4 cellular contexts compared by ENCODE assay signal in the genomic region with DNA sequence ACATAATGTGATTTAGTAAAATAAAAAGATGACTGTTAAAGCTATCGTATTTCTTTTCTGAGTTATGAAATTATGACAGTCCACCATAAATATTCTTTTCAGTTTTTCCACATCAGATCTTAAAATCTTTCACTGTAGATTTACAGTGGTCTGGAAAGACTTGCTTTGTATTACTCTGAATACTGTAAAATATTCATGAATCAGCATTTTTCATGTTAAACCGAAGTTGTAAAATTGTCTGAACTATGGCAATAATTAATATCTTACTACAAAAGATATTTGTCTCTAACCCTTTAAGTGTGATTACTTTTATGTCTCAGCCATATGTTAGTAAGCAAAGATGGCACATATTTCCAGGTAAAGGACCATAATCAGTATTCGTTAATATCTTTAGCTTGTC.
TF ChIP-seq lines count a peak whose summit lies in the region.

No MANE protein-coding gene starts in this region.

TF ChIP-seq in A549, 52 proteins besides CTCF, POLR2A, EP300 and RAD21:
- TF ChIP-seq SREBF2 (IDR thresholded peaks at IDR 0.05) = no peak
- no peak for TF ChIP-seq BHLHE40 (IDR thresholded peaks at IDR 0.05; ENCODE audit: low read depth, low read length)
- TF ChIP-seq HOXB13 (CRISPR knock-in tag; IDR thresholded peaks at IDR 0.05; ENCODE audit: low read depth) = no peak
- peak; percentile 92 for TF ChIP-seq MAFK (IDR thresholded peaks at IDR 0.05; ENCODE audit: partially characterized antibody)
- no peak for TF ChIP-seq ZFP36 (IDR thresholded peaks at IDR 0.05; ENCODE audit: borderline replicate concordance, partially characterized antibody)
- TF ChIP-seq, protein P1, sequence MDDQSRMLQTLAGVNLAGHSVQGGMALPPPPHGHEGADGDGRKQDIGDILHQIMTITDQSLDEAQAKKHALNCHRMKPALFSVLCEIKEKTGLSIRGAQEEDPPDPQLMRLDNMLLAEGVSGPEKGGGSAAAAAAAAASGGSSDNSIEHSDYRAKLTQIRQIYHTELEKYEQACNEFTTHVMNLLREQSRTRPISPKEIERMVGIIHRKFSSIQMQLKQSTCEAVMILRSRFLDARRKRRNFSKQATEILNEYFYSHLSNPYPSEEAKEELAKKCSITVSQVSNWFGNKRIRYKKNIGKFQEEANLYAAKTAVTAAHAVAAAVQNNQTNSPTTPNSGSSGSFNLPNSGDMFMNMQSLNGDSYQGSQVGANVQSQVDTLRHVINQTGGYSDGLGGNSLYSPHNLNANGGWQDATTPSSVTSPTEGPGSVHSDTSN (IDR thresholded peaks at IDR 0.05) = no peak

TF ChIP-seq in IMR-90, 13 proteins besides CTCF, POLR2A, EP300 and RAD21:
- TF ChIP-seq CEBPB (IDR thresholded peaks at IDR 0.05; ENCODE audit: low read depth, low read length) (no peak), MAFK (IDR thresholded peaks at IDR 0.05; ENCODE audit: low read depth, low read length) (peak; percentile 96), CHD1 (IDR thresholded peaks at IDR 0.05; ENCODE audit: low read depth, low read length) (no peak)

TF ChIP-seq in K562, 482 proteins besides CTCF, POLR2A, EP300 and RAD21 (continues in another document):
- TF ChIP-seq, protein P2, sequence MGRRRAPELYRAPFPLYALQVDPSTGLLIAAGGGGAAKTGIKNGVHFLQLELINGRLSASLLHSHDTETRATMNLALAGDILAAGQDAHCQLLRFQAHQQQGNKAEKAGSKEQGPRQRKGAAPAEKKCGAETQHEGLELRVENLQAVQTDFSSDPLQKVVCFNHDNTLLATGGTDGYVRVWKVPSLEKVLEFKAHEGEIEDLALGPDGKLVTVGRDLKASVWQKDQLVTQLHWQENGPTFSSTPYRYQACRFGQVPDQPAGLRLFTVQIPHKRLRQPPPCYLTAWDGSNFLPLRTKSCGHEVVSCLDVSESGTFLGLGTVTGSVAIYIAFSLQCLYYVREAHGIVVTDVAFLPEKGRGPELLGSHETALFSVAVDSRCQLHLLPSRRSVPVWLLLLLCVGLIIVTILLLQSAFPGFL (CRISPR knock-in tag; IDR thresholded peaks at IDR 0.05) = no peak
- no peak for TF ChIP-seq ZNF263 (CRISPR knock-in tag; IDR thresholded peaks at IDR 0.05; ENCODE audit: borderline replicate concordance)
- TF ChIP-seq, protein P3, sequence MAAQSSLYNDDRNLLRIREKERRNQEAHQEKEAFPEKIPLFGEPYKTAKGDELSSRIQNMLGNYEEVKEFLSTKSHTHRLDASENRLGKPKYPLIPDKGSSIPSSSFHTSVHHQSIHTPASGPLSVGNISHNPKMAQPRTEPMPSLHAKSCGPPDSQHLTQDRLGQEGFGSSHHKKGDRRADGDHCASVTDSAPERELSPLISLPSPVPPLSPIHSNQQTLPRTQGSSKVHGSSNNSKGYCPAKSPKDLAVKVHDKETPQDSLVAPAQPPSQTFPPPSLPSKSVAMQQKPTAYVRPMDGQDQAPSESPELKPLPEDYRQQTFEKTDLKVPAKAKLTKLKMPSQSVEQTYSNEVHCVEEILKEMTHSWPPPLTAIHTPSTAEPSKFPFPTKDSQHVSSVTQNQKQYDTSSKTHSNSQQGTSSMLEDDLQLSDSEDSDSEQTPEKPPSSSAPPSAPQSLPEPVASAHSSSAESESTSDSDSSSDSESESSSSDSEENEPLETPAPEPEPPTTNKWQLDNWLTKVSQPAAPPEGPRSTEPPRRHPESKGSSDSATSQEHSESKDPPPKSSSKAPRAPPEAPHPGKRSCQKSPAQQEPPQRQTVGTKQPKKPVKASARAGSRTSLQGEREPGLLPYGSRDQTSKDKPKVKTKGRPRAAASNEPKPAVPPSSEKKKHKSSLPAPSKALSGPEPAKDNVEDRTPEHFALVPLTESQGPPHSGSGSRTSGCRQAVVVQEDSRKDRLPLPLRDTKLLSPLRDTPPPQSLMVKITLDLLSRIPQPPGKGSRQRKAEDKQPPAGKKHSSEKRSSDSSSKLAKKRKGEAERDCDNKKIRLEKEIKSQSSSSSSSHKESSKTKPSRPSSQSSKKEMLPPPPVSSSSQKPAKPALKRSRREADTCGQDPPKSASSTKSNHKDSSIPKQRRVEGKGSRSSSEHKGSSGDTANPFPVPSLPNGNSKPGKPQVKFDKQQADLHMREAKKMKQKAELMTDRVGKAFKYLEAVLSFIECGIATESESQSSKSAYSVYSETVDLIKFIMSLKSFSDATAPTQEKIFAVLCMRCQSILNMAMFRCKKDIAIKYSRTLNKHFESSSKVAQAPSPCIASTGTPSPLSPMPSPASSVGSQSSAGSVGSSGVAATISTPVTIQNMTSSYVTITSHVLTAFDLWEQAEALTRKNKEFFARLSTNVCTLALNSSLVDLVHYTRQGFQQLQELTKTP (IDR thresholded peaks at IDR 0.05; ENCODE audit: low read depth in 1 of 2, partially characterized antibody in 2 of 2) = no peak
- TF ChIP-seq ZNF174 (CRISPR knock-in tag; IDR thresholded peaks at IDR 0.05) = no peak
- no peak for TF ChIP-seq GATAD2A (IDR thresholded peaks at IDR 0.05)
- TF ChIP-seq ZNF140 (CRISPR knock-in tag; IDR thresholded peaks at IDR 0.05) = no peak
- TF ChIP-seq C11orf30 (IDR thresholded peaks at IDR 0.05; ENCODE audit: low read depth) = peak; percentile 71
- no peak for TF ChIP-seq PHF20 (IDR thresholded peaks at IDR 0.05; ENCODE audit: partially characterized antibody)
- no peak for TF ChIP-seq RBM25 (IDR thresholded peaks at IDR 0.05; ENCODE audit: low read depth, low read length, severe bottlenecking)
- TF ChIP-seq, protein P4, sequence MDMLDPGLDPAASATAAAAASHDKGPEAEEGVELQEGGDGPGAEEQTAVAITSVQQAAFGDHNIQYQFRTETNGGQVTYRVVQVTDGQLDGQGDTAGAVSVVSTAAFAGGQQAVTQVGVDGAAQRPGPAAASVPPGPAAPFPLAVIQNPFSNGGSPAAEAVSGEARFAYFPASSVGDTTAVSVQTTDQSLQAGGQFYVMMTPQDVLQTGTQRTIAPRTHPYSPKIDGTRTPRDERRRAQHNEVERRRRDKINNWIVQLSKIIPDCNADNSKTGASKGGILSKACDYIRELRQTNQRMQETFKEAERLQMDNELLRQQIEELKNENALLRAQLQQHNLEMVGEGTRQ (CRISPR knock-in tag; IDR thresholded peaks at IDR 0.05) = no peak
- TF ChIP-seq, protein P5, sequence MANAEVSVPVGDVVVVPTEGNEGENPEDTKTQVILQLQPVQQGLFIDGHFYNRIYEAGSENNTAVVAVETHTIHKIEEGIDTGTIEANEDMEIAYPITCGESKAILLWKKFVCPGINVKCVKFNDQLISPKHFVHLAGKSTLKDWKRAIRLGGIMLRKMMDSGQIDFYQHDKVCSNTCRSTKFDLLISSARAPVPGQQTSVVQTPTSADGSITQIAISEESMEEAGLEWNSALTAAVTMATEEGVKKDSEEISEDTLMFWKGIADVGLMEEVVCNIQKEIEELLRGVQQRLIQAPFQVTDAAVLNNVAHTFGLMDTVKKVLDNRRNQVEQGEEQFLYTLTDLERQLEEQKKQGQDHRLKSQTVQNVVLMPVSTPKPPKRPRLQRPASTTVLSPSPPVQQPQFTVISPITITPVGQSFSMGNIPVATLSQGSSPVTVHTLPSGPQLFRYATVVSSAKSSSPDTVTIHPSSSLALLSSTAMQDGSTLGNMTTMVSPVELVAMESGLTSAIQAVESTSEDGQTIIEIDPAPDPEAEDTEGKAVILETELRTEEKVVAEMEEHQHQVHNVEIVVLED (CRISPR knock-in tag; IDR thresholded peaks at IDR 0.05) = no peak
- TF ChIP-seq, protein P6, sequence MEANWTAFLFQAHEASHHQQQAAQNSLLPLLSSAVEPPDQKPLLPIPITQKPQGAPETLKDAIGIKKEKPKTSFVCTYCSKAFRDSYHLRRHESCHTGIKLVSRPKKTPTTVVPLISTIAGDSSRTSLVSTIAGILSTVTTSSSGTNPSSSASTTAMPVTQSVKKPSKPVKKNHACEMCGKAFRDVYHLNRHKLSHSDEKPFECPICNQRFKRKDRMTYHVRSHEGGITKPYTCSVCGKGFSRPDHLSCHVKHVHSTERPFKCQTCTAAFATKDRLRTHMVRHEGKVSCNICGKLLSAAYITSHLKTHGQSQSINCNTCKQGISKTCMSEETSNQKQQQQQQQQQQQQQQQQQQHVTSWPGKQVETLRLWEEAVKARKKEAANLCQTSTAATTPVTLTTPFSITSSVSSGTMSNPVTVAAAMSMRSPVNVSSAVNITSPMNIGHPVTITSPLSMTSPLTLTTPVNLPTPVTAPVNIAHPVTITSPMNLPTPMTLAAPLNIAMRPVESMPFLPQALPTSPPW (CRISPR knock-in tag; IDR thresholded peaks at IDR 0.05) = no peak
- TF ChIP-seq MAFG (tag; conservative IDR thresholded peaks at IDR 0.05) = peak; percentile 70

TF ChIP-seq in WTC11, 78 proteins besides CTCF, POLR2A, EP300 and RAD21:
- TF ChIP-seq, protein P2 (CRISPR knock-in tag; IDR thresholded peaks at IDR 0.05; ENCODE audit: borderline replicate concordance) = no peak
- TF ChIP-seq GABPB1 (CRISPR knock-in tag; IDR thresholded peaks at IDR 0.05) = no peak
- no peak for TF ChIP-seq SMAD4 (CRISPR knock-in tag; IDR thresholded peaks at IDR 0.05)
- TF ChIP-seq, protein P7, sequence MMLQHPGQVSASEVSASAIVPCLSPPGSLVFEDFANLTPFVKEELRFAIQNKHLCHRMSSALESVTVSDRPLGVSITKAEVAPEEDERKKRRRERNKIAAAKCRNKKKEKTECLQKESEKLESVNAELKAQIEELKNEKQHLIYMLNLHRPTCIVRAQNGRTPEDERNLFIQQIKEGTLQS (CRISPR knock-in tag; conservative IDR thresholded peaks at IDR 0.05) = no peak
TF ChIP-seq in WTC11: peak in this region for 0.
